8 cellular contexts compared by ENCODE assay signal in genomic region chr3:23202203-23202920, GRCh38. TPM values are rescaled to one million over a fixed set of nuclear protein-coding genes. Genes with fewer than 3 reads are reported as not detected.
DNase-seq lines count a peak whose midpoint lies in the region; ATAC-seq and TF ChIP-seq lines count a peak whose summit lies in the region.

No MANE protein-coding gene starts in this region.

- 6% methylated on average over 29 of the region's 41 CpGs for WGBS in right lobe of liver (ENCODE audit: insufficient coverage, low coverage, low lambda C conversion rate, missing lambda C conversion rate)

- DNase-seq in HCT116 (ENCODE audit: low read depth, low spot score) (no peak), OCI-LY7 (ENCODE audit: low spot score) (no peak), chondrocyte (ENCODE audit: low spot score) (peak; percentile 79), right lobe of liver (no peak), superior temporal gyrus (ENCODE audit: extremely low spot score) (peak; percentile 60), HK-2 (ENCODE audit: unreplicated experiment) (no peak), DMS153 treated with DMSO at 0.1 percent for 48 hours (lab: John Stamatoyannopoulos, UW; ENCODE audit: unreplicated experiment) (no peak)

- H3K4me1 Mint-ChIP-seq in chondrocyte (ENCODE audit: low read depth) = peaks cover 34% of the 10 kb centered on the region

- no peaks in the 10 kb centered on the region for H3K9me3 Mint-ChIP-seq in chondrocyte (ENCODE audit: low read depth)

- no peak overlapping the region for H3K9ac ChIP-seq in HCT116 (ENCODE audit: low read length)

- TF ChIP-seq POLR2A in GM18505 (IDR thresholded peaks at IDR 0.05; ENCODE audit: borderline replicate concordance, extremely low read depth, insufficient read depth, insufficient read length) (no peak), HCT116 (IDR thresholded peaks at IDR 0.05; ENCODE audit: borderline replicate concordance, extremely low read depth, insufficient read depth, insufficient read length) (no peak), right lobe of liver (IDR thresholded peaks at IDR 0.05) (no peak)

- no peaks in the 10 kb centered on the region for H3K36me3 ChIP-seq in HCT116 (ENCODE audit: control insufficient read depth in 1 of 2, insufficient read depth in 2 of 2, low read length in 2 of 2)
- H3K36me3 ChIP-seq in OCI-LY7 (ENCODE audit: insufficient read depth, low read length) = no peaks in the 10 kb centered on the region
- H3K36me3 ChIP-seq in right lobe of liver = no peaks in the 10 kb centered on the region

- CTCF ChIA-PET in HCT116 (lab: Charles Lee) (no interaction called here), OCI-LY7 (lab: Charles Lee; ENCODE audit: unreplicated experiment) (interaction anchor here (1.0 kb wide), 1 partner anchor 16 kb away, joined by 3 read pairs; no protein-coding TSS in a partner anchor)

- H3K4me3 Mint-ChIP-seq in chondrocyte (ENCODE audit: unreplicated experiment) = peak overlapping the region; percentile 72

- H3K27ac ChIP-seq in HCT116 (ENCODE audit: low read depth, low read length) (no peak overlapping the region), OCI-LY7 (ENCODE audit: low read depth, low read length, poor library complexity, severe bottlenecking) (no peak overlapping the region), right lobe of liver (peak overlapping the region; percentile 7 to 81 (median 42))

- no peaks in the 10 kb centered on the region for H3K36me3 Mint-ChIP-seq in chondrocyte (ENCODE audit: low read depth)

- H3K27me3 ChIP-seq in HCT116 (ENCODE audit: insufficient read depth, low read length) (peaks cover 16% of the 10 kb centered on the region), right lobe of liver (no peaks in the 10 kb centered on the region)

- TF ChIP-seq RAD21 in HCT116 (IDR thresholded peaks at IDR 0.05; ENCODE audit: low read depth) = no peak

- RAD21 ChIA-PET in HCT116 (lab: Charles Lee; ENCODE audit: low non-redundant PET in 1 of 2, low total read pairs in 2 of 2, uncharacterized antibody in 2 of 2, unreplicated experiment in 2 of 2) = no interaction called here

- intact Hi-C loops in HCT116 (cut with micrococcal nuclease) = no loop called here
- intact Hi-C loops in OCI-LY7 (cut with micrococcal nuclease; ENCODE audit: unreplicated experiment) = loop anchor here (2.0 to 10.0 kb wide), 6 partner anchors 142 to 745 kb away; partner anchors contain the start of genes NR1D2 and UBE2E1
- intact Hi-C loops in right lobe of liver (cut with DNase I) = no loop called here

- no peaks in the 10 kb centered on the region for H3K27me3 Mint-ChIP-seq in chondrocyte (ENCODE audit: low read depth)

- BruUV-seq in HCT116 (replicated peaks; lab: Mats Ljungman, UMichigan) (no TSS peak), OCI-LY7 (replicated peaks; lab: Mats Ljungman, UMichigan) (no TSS peak)

- peaks cover 31% of the 10 kb centered on the region for H3K79me2 ChIP-seq in HCT116 (ENCODE audit: insufficient read depth, low read length)
- peaks cover 39% of the 10 kb centered on the region for H3K79me2 ChIP-seq in OCI-LY7 (ENCODE audit: insufficient read depth, low read depth, low read length)

- peak overlapping the region; percentile 34; the same call in 1 of the 2 replicates for H3K4me2 ChIP-seq in HCT116 (ENCODE audit: low read length)
- peak overlapping the region; percentile 68 for H3K4me2 ChIP-seq in OCI-LY7 (ENCODE audit: low read length)

- no peak for TF ChIP-seq CTCF in HCT116 (IDR thresholded peaks at IDR 0.05 in 2 of 3, conservative IDR thresholded peaks at IDR 0.05 in 1 of 3; ENCODE audit: borderline replicate concordance in 1 of 3, insufficient read depth in 1 of 3, low read depth in 2 of 3, low read length in 2 of 3)
- TF ChIP-seq CTCF in OCI-LY7 (conservative IDR thresholded peaks at IDR 0.05; ENCODE audit: low read length) = no peak
- no peak for TF ChIP-seq CTCF in chondrocyte (IDR thresholded peaks at IDR 0.05)
- TF ChIP-seq CTCF in right lobe of liver (IDR thresholded peaks at IDR 0.05) = no peak

- ATAC-seq in GM18505 (IDR thresholded peaks at IDR 0.05; ENCODE audit: unreplicated experiment) (peak; percentile 34), HCT116 (no peak; the same call in 1 of the 2 replicates), right lobe of liver (peak; percentile 23 to 50 (median 38))

- no peaks in the 10 kb centered on the region for H4K20me1 ChIP-seq in HCT116 (ENCODE audit: insufficient read depth)
- H4K20me1 ChIP-seq in OCI-LY7 (ENCODE audit: insufficient read depth, low read length) = 0 out of 2 replicates have a peak, but pooled peaks cover 4% of the 10 kb centered on the region

- POLR2A ChIA-PET in HCT116 (lab: Charles Lee) (no interaction called here), OCI-LY7 (lab: Charles Lee) (interaction anchor here (0.6 to 1.3 kb wide), 3 partner anchors 184 to 1384 kb away, joined by 3 to 6 read pairs (median 3); no protein-coding TSS in a partner anchor)

- H3K4me3 ChIP-seq in HCT116 (replicated peaks in 1 of 2; ENCODE audit: low read depth in 1 of 2, low read length in 2 of 2) = peak overlapping the region; percentile 19 to 21; a peak in 3 of 4 replicates
- peak overlapping the region; percentile 99 for H3K4me3 ChIP-seq in OCI-LY7 (ENCODE audit: low read depth, low read length, poor library complexity, severe bottlenecking)
- H3K4me3 ChIP-seq in right lobe of liver = peak overlapping the region; percentile 86 to 90 (median 89)

- H3K9me3 ChIP-seq in HCT116 (ENCODE audit: control insufficient read depth in 1 of 2, insufficient read depth in 1 of 2, low read depth in 1 of 2, low read length in 2 of 2) = no peaks in the 10 kb centered on the region
- no peaks in the 10 kb centered on the region for H3K9me3 ChIP-seq in OCI-LY7 (ENCODE audit: low read length)
- no peaks in the 10 kb centered on the region for H3K9me3 ChIP-seq in right lobe of liver

- no peaks in the 10 kb centered on the region for H3K9me2 ChIP-seq in HCT116 (ENCODE audit: insufficient read depth)
- H3K9me2 ChIP-seq in OCI-LY7 (ENCODE audit: insufficient read depth, low read length) = no peaks in the 10 kb centered on the region

- no peak overlapping the region for H2AFZ ChIP-seq in HCT116 (ENCODE audit: low read depth, low read length, poor library complexity, severe bottlenecking)
- peak overlapping the region; percentile 63 for H2AFZ ChIP-seq in OCI-LY7 (ENCODE audit: low read length)

- H3K4me1 ChIP-seq in HCT116 (ENCODE audit: control insufficient read depth in 1 of 2, insufficient read depth in 2 of 2, low read length in 2 of 2) = no peaks in the 10 kb centered on the region; a peak in 2 of 4 replicates
- H3K4me1 ChIP-seq in OCI-LY7 (ENCODE audit: insufficient read depth, low read length, poor library complexity, severe bottlenecking) = peaks cover 29% of the 10 kb centered on the region
- peaks cover 0 to 16% (median 3%) of the 10 kb centered on the region in 4 donors for H3K4me1 ChIP-seq in right lobe of liver

- H3K27ac Mint-ChIP-seq in chondrocyte (ENCODE audit: unreplicated experiment) = peak overlapping the region; percentile 67

TF ChIP-seq in HCT116, 20 proteins besides CTCF, POLR2A, EP300 and RAD21 (continues in another document):
- TF ChIP-seq CEBPB (IDR thresholded peaks at IDR 0.05; ENCODE audit: low read depth) = no peak
- no peak for TF ChIP-seq EZH2 (IDR thresholded peaks at IDR 0.05)
- TF ChIP-seq ZBTB33 (IDR thresholded peaks at IDR 0.05; ENCODE audit: extremely low read depth, insufficient replicate concordance, low read length) = no peak
- TF ChIP-seq JUND (IDR thresholded peaks at IDR 0.05) = no peak
- TF ChIP-seq ZNF274 (IDR thresholded peaks at IDR 0.05; ENCODE audit: low read depth, low read length) = no peak
- TF ChIP-seq SRF (IDR thresholded peaks at IDR 0.05; ENCODE audit: low read depth) = no peak
- TF ChIP-seq REST (IDR thresholded peaks at IDR 0.05; ENCODE audit: low read depth) = no peak
- no peak for TF ChIP-seq EGR1 (IDR thresholded peaks at IDR 0.05; ENCODE audit: low read depth)

RNA-seq across cellular contexts. Expression of gene UBE2E2, which starts 0.8 kb away (rescaled TPM):
- total RNA-seq in HCT116 (2021; ENCODE audit: unreplicated experiment) = 21.4 TPM
- 9.8 and 12.6 TPM in 2 replicates for polyA plus RNA-seq in HCT116 (2012)
- total RNA-seq in OCI-LY7 (2014; rRNA removed; shearing (Covaris generic)) = 41.1 and 63.2 TPM in 2 replicates
- 48.8 and 58.0 TPM in 2 replicates for total RNA-seq in OCI-LY7 (2022)
- total RNA-seq in chondrocyte = 70.4 to 85.2 TPM (median 74.5 TPM) in 3 replicates
- 10 to 100 TPM; 17.2 to 29.1 (median 18.1) TPM for total RNA-seq in right lobe of liver

Comparison
In these comparisons a context has a peak if more than half of its experiments do, and no peak if none do; other contexts are left out.
1. DNase-seq: peak in chondrocyte (single experiment) and superior temporal gyrus (single experiment); none in HCT116 (single experiment), OCI-LY7 (single experiment), right lobe of liver (0 of 3), HK-2 (single experiment) and DMS153 treated with DMSO at 0.1 percent for 48 hours (single experiment).
2. H3K27ac ChIP-seq: peak in right lobe of liver (3 of 3); none in HCT116 (single experiment) and OCI-LY7 (single experiment).
3. H3K4me3 ChIP-seq: peak in every context shown above with its lines; median percentile 99 in OCI-LY7; 89 in right lobe of liver; 20 in HCT116.